Comparison of ENCODE assay signal across 24 cellular contexts in the genomic region with DNA sequence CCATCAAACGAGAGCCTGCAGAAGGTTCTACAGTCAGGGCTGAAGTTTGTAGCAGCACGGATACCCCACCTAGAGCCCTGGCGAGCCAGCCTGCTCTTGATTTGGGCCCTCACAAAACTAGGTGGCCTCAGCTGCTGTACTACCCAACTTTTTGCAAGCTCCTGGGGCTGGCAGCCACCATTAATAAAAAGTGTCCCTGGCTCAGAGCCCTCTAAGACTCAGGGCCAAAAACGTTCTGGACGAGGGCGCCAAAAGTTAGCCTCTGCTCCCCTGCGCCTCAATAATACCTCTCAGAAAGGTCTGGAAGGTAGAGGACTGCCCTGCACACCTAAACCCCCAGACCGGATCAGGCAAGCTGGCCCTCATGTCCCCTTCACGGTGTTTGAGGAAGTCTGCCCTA. TPM values are rescaled to one million over a fixed set of nuclear protein-coding genes. Genes with fewer than 3 reads are reported as not detected.
"Had no signal": no experiment of that assay in that cellular context is flagged by ENCODE, and none has a peak within 500 bp of the region (broad histone marks: within the 10 kb centered on the region; RNA-seq: fewer than 3 reads in every experiment).

No MANE protein-coding gene starts in this region.

- H3K27me3 Mint-ChIP-seq: naive B cell had no signal

- FAIRE-seq: keratinocyte, small intestine had no signal

- H3K9me3 ChIP-seq: esophagus squamous epithelium, right atrium auricular region, stomach, thoracic aorta, transverse colon had no signal

- H3K4me3 Mint-ChIP-seq: immature natural killer cell, naive B cell, nephron had no signal

- H3K27ac Mint-ChIP-seq: immature natural killer cell, nephron had no signal

- H3K27me3 ChIP-seq: dorsolateral prefrontal cortex, esophagus squamous epithelium, right atrium auricular region, stomach, transverse colon had no signal

- H3K27ac ChIP-seq: coronary artery, dorsolateral prefrontal cortex, right atrium auricular region, stomach, thoracic aorta, transverse colon had no signal

- H3K36me3 Mint-ChIP-seq: immature natural killer cell, naive B cell had no signal

- H3K9me3 Mint-ChIP-seq: immature natural killer cell, naive B cell, nephron had no signal

- H3K4me3 ChIP-seq: coronary artery, dorsolateral prefrontal cortex, esophagus squamous epithelium, right atrium auricular region, stomach, thoracic aorta, transverse colon had no signal

- H3K36me3 ChIP-seq: right atrium auricular region, thoracic aorta, transverse colon had no signal

- H3K4me1 Mint-ChIP-seq: nephron had no signal

- H3K4me1 ChIP-seq: right atrium auricular region, stomach, transverse colon had no signal

- DNase-seq: caudate nucleus; dorsolateral prefrontal cortex; effector CD8-positive, alpha-beta T cell; esophagus squamous epithelium; foreskin fibroblast; immature natural killer cell; left cardiac atrium; mesendoderm; naive B cell; small intestine; stimulated activated CD4-positive, alpha-beta T cell treated with anti-CD3 and anti-CD28 coated beads, Interleukin-12 subunit alpha, Interleukin-12 subunit beta, amount 100 ng/mL, for 4 hours; stomach; substantia nigra; transverse colon had no signal

RNA-seq across cellular contexts. Expression of a gene that starts 49.7 kb away (rescaled TPM):
- total RNA-seq: chondrocyte, esophagus squamous epithelium, left cardiac atrium, liver, lung microvascular endothelial cell, osteocyte, right atrium auricular region, stomach, thoracic aorta, transverse colon, ureter had no signal
- polyA plus RNA-seq: immature natural killer cell, keratinocyte, liver, small intestine, stomach had no signal
